8 cellular contexts compared by ENCODE assay signal in genomic region chr1:154863702-154864174, GRCh38. TPM values are rescaled to one million over a fixed set of nuclear protein-coding genes. Genes with fewer than 3 reads are reported as not detected.
A peak's percentile ranks its signal among the peaks of the same experiment; 100 is the strongest.
DNase-seq lines count a peak whose midpoint lies in the region; ATAC-seq, FAIRE-seq and TF ChIP-seq lines count a peak whose summit lies in the region.

No MANE protein-coding gene starts in this region.

- H3K4me1 Mint-ChIP-seq in nephron, result peaks cover 81% of the 10 kb centered on the region

- H3K4me3 Mint-ChIP-seq in nephron, result peak overlapping the region in 1 of 3 experiments; percentile 0

- ATAC-seq in HG02870 (IDR thresholded peaks at IDR 0.05; ENCODE audit: unreplicated experiment) (peak; percentile 28), GM19397 (IDR thresholded peaks at IDR 0.05; ENCODE audit: unreplicated experiment) (no peak)

- H3K9me3 Mint-ChIP-seq in nephron, result no peaks in the 10 kb centered on the region

- peak overlapping the region; percentile 4 to 29 (median 4) for H3K27ac Mint-ChIP-seq in nephron

- H3K27me3 ChIP-seq in bronchial epithelial cell (ENCODE audit: control insufficient read depth, insufficient read depth, low read length), result peaks cover 13% of the 10 kb centered on the region

- no peak for FAIRE-seq in bronchial epithelial cell (lab: Jason Lieb, UNC)

- no peak overlapping the region for H3K4me3 ChIP-seq in bronchial epithelial cell (ENCODE audit: low read depth, low read length)

- peak; percentile 58 for TF ChIP-seq CTCF in bronchial epithelial cell (IDR thresholded peaks at IDR 0.05; ENCODE audit: insufficient read depth, low read length, severe bottlenecking)
- TF ChIP-seq CTCF in nephron (IDR thresholded peaks at IDR 0.05; ENCODE audit: unreplicated experiment in 3 of 3), result peak; percentile 57 to 69 (median 68)

- H3K27me3 Mint-ChIP-seq in nephron (ENCODE audit: low read depth), result peaks cover 42% of the 10 kb centered on the region

- no peaks in the 10 kb centered on the region for H3K36me3 ChIP-seq in bronchial epithelial cell (ENCODE audit: control insufficient read depth, insufficient read depth, low read length)

- DNase-seq in activated CD4-positive, alpha-beta T cell treated with anti-CD3 and anti-CD28 coated beads for 4 hours, result peak; percentile 24 to 40
- DNase-seq in activated CD4-positive, alpha-beta T cell treated with anti-CD3 and anti-CD28 coated beads for 1 hour, result no peak
- DNase-seq in RKO (ENCODE audit: low spot score) (peak; percentile 68), bronchial epithelial cell (ENCODE audit: low read depth) (peak; percentile 27), NCI-H524 treated with DMSO at 0.1 percent for 48 hours (lab: John Stamatoyannopoulos, UW) (no peak)

- no peaks in the 10 kb centered on the region for H3K36me3 Mint-ChIP-seq in nephron (ENCODE audit: low read depth)

RNA-seq across cellular contexts. Expression of gene KCNN3, which starts 6.3 kb away (rescaled TPM):
- total RNA-seq in bronchial epithelial cell, result under 0.01 TPM in 1 of 2 replicates, not detected in the other

Comparison
In these comparisons a context has a peak if more than half of its experiments do, and no peak if none do; other contexts are left out.
1. DNase-seq: peak in activated CD4-positive, alpha-beta T cell treated with anti-CD3 and anti-CD28 coated beads for 4 hours (2 of 2), RKO (single experiment) and bronchial epithelial cell (single experiment); none in activated CD4-positive, alpha-beta T cell treated with anti-CD3 and anti-CD28 coated beads for 1 hour (single experiment) and NCI-H524 treated with DMSO at 0.1 percent for 48 hours (single experiment).